ENCODE assay signal across 19 cellular contexts in the genomic region with DNA sequence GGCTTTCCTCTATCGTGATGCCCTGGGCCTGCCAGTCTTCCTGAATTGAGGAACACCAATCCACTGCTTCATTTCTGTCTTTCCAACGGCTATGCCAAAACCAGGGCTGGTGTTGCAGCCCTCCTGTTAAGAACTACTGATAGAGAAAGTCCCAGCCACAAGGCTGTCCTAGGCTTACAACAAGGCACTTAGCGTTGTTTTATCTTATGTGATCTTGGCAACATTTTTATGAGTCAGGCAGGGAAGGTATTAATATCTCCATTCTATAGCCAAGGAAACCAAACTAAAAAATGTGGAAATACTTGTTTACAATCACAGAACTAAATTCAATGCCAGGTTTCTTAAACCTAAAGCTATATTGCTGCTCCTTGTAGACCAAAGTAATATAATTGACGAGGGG.
"Had no signal": no experiment of that assay in that cellular context is flagged by ENCODE, and none has a peak within 500 bp of the region (broad histone marks: within the 10 kb centered on the region; RNA-seq: fewer than 3 reads in every experiment).

No MANE protein-coding gene starts in this region.

- DNase-seq: activated CD4-positive, alpha-beta T cell treated with anti-CD3 and anti-CD28 coated beads for 4 hours; activated CD8-positive, alpha-beta memory T cell treated with anti-CD3 and anti-CD28 coated beads, Interleukin-2, amount 50 U/mL, for 4 hours; activated CD8-positive, alpha-beta T cell treated with anti-CD3 and anti-CD28 coated beads for 36 hours; activated naive CD8-positive, alpha-beta T cell treated with anti-CD3 and anti-CD28 coated beads, Interleukin-2, amount 10 ng/mL, durations not matched to agents 7 days and 5 days; activated T-cell treated with anti-CD3 and anti-CD28 coated beads, Interleukin-2, amount 50 U/mL, for 72 hours; effector CD8-positive, alpha-beta T cell; foreskin fibroblast; head of caudate nucleus; kidney; left ventricle myocardium superior; mesendoderm; stimulated activated CD4-positive, alpha-beta T cell treated with anti-CD3 and anti-CD28 coated beads, Interleukin-4, amount 100 ng/mL, for 1 hour; stimulated activated CD8-positive, alpha-beta memory T cell treated with anti-CD3 and anti-CD28 coated beads, Interleukin-4, amount 100 ng/mL, for 48 hours; stimulated activated naive CD8-positive, alpha-beta T cell treated with anti-CD3 and anti-CD28 coated beads, Interleukin-15, Interleukin-2, amounts not matched to agents 100 U/mL and 50 U/mL, for 24 hours; T-helper 1 cell; WERI-Rb-1 had no signal

- ATAC-seq: activated CD8-positive, alpha-beta T cell treated with anti-CD3 and anti-CD28 coated beads for 36 hours; activated T-cell treated with anti-CD3 and anti-CD28 coated beads, Interleukin-2, amount 50 U/mL, for 72 hours; left ventricle myocardium superior had no signal

- H3K9me3 Mint-ChIP-seq: activated CD8-positive, alpha-beta T cell treated with anti-CD3 and anti-CD28 coated beads for 36 hours; activated naive CD8-positive, alpha-beta T cell treated with anti-CD3 and anti-CD28 coated beads, Interleukin-2, amount 10 ng/mL, durations not matched to agents 7 days and 5 days; activated T-cell treated with anti-CD3 and anti-CD28 coated beads, Interleukin-2, amount 50 U/mL, for 72 hours had no signal

- H3K36me3 ChIP-seq: ascending aorta, cardiac muscle cell, WERI-Rb-1 had no signal

- H3K4me1 ChIP-seq: ascending aorta had no signal

- FAIRE-seq: kidney had no signal

- H3K9me3 ChIP-seq: ascending aorta had no signal

- H3K4me3 Mint-ChIP-seq: activated CD8-positive, alpha-beta T cell treated with anti-CD3 and anti-CD28 coated beads for 36 hours; activated naive CD8-positive, alpha-beta T cell treated with anti-CD3 and anti-CD28 coated beads, Interleukin-2, amount 10 ng/mL, durations not matched to agents 7 days and 5 days; activated T-cell treated with anti-CD3 and anti-CD28 coated beads, Interleukin-2, amount 50 U/mL, for 72 hours had no signal

- H3K27ac Mint-ChIP-seq: activated CD8-positive, alpha-beta T cell treated with anti-CD3 and anti-CD28 coated beads for 36 hours; activated naive CD8-positive, alpha-beta T cell treated with anti-CD3 and anti-CD28 coated beads, Interleukin-2, amount 10 ng/mL, durations not matched to agents 7 days and 5 days; activated T-cell treated with anti-CD3 and anti-CD28 coated beads, Interleukin-2, amount 50 U/mL, for 72 hours had no signal

- H3K4me3 ChIP-seq: ascending aorta, cardiac muscle cell, coronary artery had no signal

- H3K4me1 Mint-ChIP-seq: activated naive CD8-positive, alpha-beta T cell treated with anti-CD3 and anti-CD28 coated beads, Interleukin-2, amount 10 ng/mL, durations not matched to agents 7 days and 5 days had no signal

- H3K36me3 Mint-ChIP-seq: activated naive CD8-positive, alpha-beta T cell treated with anti-CD3 and anti-CD28 coated beads, Interleukin-2, amount 10 ng/mL, durations not matched to agents 7 days and 5 days had no signal

- H3K27me3 ChIP-seq: ascending aorta, cardiac muscle cell had no signal

- H3K27ac ChIP-seq: ascending aorta, cardiac muscle cell, coronary artery, WERI-Rb-1 had no signal
